ENCODE assay signal across 30 cellular contexts in the genomic region with DNA sequence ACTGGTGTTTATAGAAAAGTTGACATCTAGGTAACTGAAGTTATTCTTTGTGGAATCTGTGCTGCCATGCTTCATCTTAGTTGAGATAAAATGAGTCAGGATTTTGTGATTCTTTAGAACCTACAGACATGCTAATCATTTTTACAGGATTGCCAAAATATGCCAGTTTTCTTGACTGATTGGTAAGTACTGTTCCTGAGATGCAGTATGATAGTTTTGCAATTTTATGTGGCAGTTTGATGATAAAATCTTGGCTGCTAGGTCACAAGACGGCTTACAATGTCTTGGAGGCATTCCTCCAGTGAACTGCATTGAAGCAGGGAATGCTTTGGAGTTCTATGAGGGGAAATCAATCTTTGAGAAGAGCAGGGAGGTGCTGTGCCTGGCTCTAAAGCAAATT.
"Had no signal": no experiment of that assay in that cellular context is flagged by ENCODE, and none has a peak within 500 bp of the region (broad histone marks: within the 10 kb centered on the region; RNA-seq: fewer than 3 reads in every experiment).

No MANE protein-coding gene starts in this region.

- H3K27me3 Mint-ChIP-seq: progenitor cell of endocrine pancreas; stimulated activated naive B cell treated with anti-CD40 and anti-IgM and Interleukin-4, amounts not matched to agents 10 μg/mL and 1 μg/mL and 100 μg/mL, for 72 hours; stimulated activated naive CD8-positive, alpha-beta T cell treated with anti-CD3 and anti-CD28 coated beads, Interleukin-15, Interleukin-2, amounts not matched to agents 100 ng/mL and 50 ng/mL, for 24 hours had no signal

- H3K27me3 ChIP-seq: neutrophil, ovary, right lobe of liver, sigmoid colon, stomach, thyroid gland, tibial nerve, upper lobe of right lung had no signal

- DNase-seq: naive thymus-derived CD4-positive, alpha-beta T cell; natural killer cell; nucleus accumbens; ovary; posterior cingulate gyrus; psoas muscle; right cardiac atrium; right lobe of liver; sigmoid colon; small intestine; stimulated activated CD4-positive, alpha-beta T cell treated with anti-CD3 and anti-CD28 coated beads, Interleukin-15, amount 100 ng/mL, for 24 hours; stimulated activated CD4-positive, alpha-beta T cell treated with anti-CD3 and anti-CD28 coated beads, Interleukin-2, amount 100 ng/mL, for 24 hours; stimulated activated CD4-positive, alpha-beta T cell treated with anti-CD3 and anti-CD28 coated beads, Interleukin-2, amount 100 ng/mL, for 48 hours; stimulated activated CD4-positive, alpha-beta T cell treated with anti-CD3 and anti-CD28 coated beads, Interleukin-4, amount 100 ng/mL, for 24 hours; stimulated activated naive B cell treated with anti-CD40 and anti-IgM and Interleukin-4, amounts not matched to agents 10 μg/mL and 1 μg/mL and 100 μg/mL, for 72 hours; stimulated activated naive CD4-positive, alpha-beta T cell treated with Interleukin-2 at 50 U/mL for 16 hours; stomach; thyroid gland; upper lobe of right lung; uterus had no signal

- H3K4me3 Mint-ChIP-seq: naive thymus-derived CD4-positive, alpha-beta T cell; natural killer cell; nephron; neural crest cell; stimulated activated effector memory CD8-positive, alpha-beta T cell treated with anti-CD3 and anti-CD28 coated beads, Interleukin-12 subunit alpha, Interleukin-12 subunit beta, amount 100 ng/mL, for 72 hours; stimulated activated naive B cell treated with anti-CD40 and anti-IgM and Interleukin-4, amounts not matched to agents 10 μg/mL and 1 μg/mL and 100 μg/mL, for 72 hours; stimulated activated naive CD8-positive, alpha-beta T cell treated with anti-CD3 and anti-CD28 coated beads, Interleukin-15, Interleukin-2, amounts not matched to agents 100 ng/mL and 50 ng/mL, for 24 hours; type B pancreatic cell had no signal

- H3K4me1 ChIP-seq: parathyroid adenoma, psoas muscle, right lobe of liver, sigmoid colon, stomach, thyroid gland, tibial nerve, upper lobe of right lung, uterus had no signal

- H3K9me3 Mint-ChIP-seq: natural killer cell; stimulated activated effector memory CD8-positive, alpha-beta T cell treated with anti-CD3 and anti-CD28 coated beads, Interleukin-12 subunit alpha, Interleukin-12 subunit beta, amount 100 ng/mL, for 72 hours; stimulated activated naive CD8-positive, alpha-beta T cell treated with anti-CD3 and anti-CD28 coated beads, Interleukin-15, Interleukin-2, amounts not matched to agents 100 ng/mL and 50 ng/mL, for 24 hours had no signal

- H2AFZ ChIP-seq: parathyroid adenoma had no signal

- H3K9ac ChIP-seq: parathyroid adenoma had no signal

- H3K36me3 ChIP-seq: neutrophil, ovary, right lobe of liver, sigmoid colon, stomach, thoracic aorta, thyroid gland, tibial nerve, upper lobe of right lung, uterus had no signal

- H3K27ac ChIP-seq: neutrophil, ovary, parathyroid adenoma, psoas muscle, right lobe of liver, sigmoid colon, stomach, thoracic aorta, thyroid gland, tibial nerve, upper lobe of right lung, uterus had no signal

- H3K4me1 Mint-ChIP-seq: naive thymus-derived CD4-positive, alpha-beta T cell; natural killer cell; nephron; neural crest cell; stimulated activated effector memory CD8-positive, alpha-beta T cell treated with anti-CD3 and anti-CD28 coated beads, Interleukin-12 subunit alpha, Interleukin-12 subunit beta, amount 100 ng/mL, for 72 hours; stimulated activated naive B cell treated with anti-CD40 and anti-IgM and Interleukin-4, amounts not matched to agents 10 μg/mL and 1 μg/mL and 100 μg/mL, for 72 hours had no signal

- H3K79me2 ChIP-seq: parathyroid adenoma had no signal

- H3K9me3 ChIP-seq: neutrophil, ovary, psoas muscle, right lobe of liver, sigmoid colon, thoracic aorta, thyroid gland, tibial nerve, upper lobe of right lung, uterus had no signal

- H3K4me3 ChIP-seq: ovary, psoas muscle, right lobe of liver, sigmoid colon, stomach, thoracic aorta, thyroid gland, tibial nerve, upper lobe of right lung, uterus had no signal

- H3K36me3 Mint-ChIP-seq: naive thymus-derived CD4-positive, alpha-beta T cell; natural killer cell; stimulated activated effector memory CD8-positive, alpha-beta T cell treated with anti-CD3 and anti-CD28 coated beads, Interleukin-12 subunit alpha, Interleukin-12 subunit beta, amount 100 ng/mL, for 72 hours; stimulated activated naive B cell treated with anti-CD40 and anti-IgM and Interleukin-4, amounts not matched to agents 10 μg/mL and 1 μg/mL and 100 μg/mL, for 72 hours; type B pancreatic cell had no signal

- H3K27ac Mint-ChIP-seq: naive thymus-derived CD4-positive, alpha-beta T cell; natural killer cell; nephron; progenitor cell of endocrine pancreas; stimulated activated effector memory CD8-positive, alpha-beta T cell treated with anti-CD3 and anti-CD28 coated beads, Interleukin-12 subunit alpha, Interleukin-12 subunit beta, amount 100 ng/mL, for 72 hours; stimulated activated naive B cell treated with anti-CD40 and anti-IgM and Interleukin-4, amounts not matched to agents 10 μg/mL and 1 μg/mL and 100 μg/mL, for 72 hours; stimulated activated naive CD8-positive, alpha-beta T cell treated with anti-CD3 and anti-CD28 coated beads, Interleukin-15, Interleukin-2, amounts not matched to agents 100 ng/mL and 50 ng/mL, for 24 hours; type B pancreatic cell had no signal
